16 cellular contexts compared by ENCODE assay signal in genomic region chr6:159093608-159094443, GRCh38. TPM values are rescaled to one million over a fixed set of nuclear protein-coding genes. Genes with fewer than 3 reads are reported as not detected.
DNase-seq lines count a peak whose midpoint lies in the region; ATAC-seq lines count a peak whose summit lies in the region.
"Had no signal": no experiment of that assay in that cellular context is flagged by ENCODE, and none has a peak within 500 bp of the region (broad histone marks: within the 10 kb centered on the region; RNA-seq: fewer than 3 reads in every experiment).

No MANE protein-coding gene starts in this region.

- no peak overlapping the region for H3K4me3 ChIP-seq in Karpas-422 (ENCODE audit: low read length)
- no peak overlapping the region for H3K4me3 ChIP-seq in neuronal stem cell (ENCODE audit: low read length in 2 of 2)
- H3K4me3 ChIP-seq: cardiac muscle cell, skin epidermis, upper lobe of right lung had no signal

- no peak overlapping the region for H4K91ac ChIP-seq in neuronal stem cell (ENCODE audit: low read depth, low read length, poor library complexity)

- no peaks in the 10 kb centered on the region for H3K36me3 ChIP-seq in Karpas-422 (ENCODE audit: insufficient read depth, low read length)
- H3K36me3 ChIP-seq in neuronal stem cell (replicated peaks in 1 of 2; ENCODE audit: control insufficient read depth in 2 of 2, insufficient read depth in 2 of 2, low read length in 2 of 2), result no peaks in the 10 kb centered on the region
- H3K36me3 ChIP-seq: cardiac muscle cell, upper lobe of right lung had no signal

- peak overlapping the region; percentile 76 for H3K18ac ChIP-seq in neuronal stem cell (ENCODE audit: low read length)

- no peaks in the 10 kb centered on the region for H3K9me3 ChIP-seq in Karpas-422 (ENCODE audit: low read length)
- no peaks in the 10 kb centered on the region for H3K9me3 ChIP-seq in neuronal stem cell (replicated peaks in 1 of 2; ENCODE audit: control insufficient read depth in 2 of 2, insufficient read depth in 1 of 2, low read depth in 1 of 2, low read length in 2 of 2)
- H3K9me3 ChIP-seq: upper lobe of right lung had no signal

- H3K36me3 Mint-ChIP-seq in activated CD4-positive, alpha-beta T cell treated with anti-CD3 and anti-CD28 coated beads, Interleukin-2, amount 10 ng/mL, durations not matched to agents 24 days and 14 days (ENCODE audit: low read depth), result peaks cover 5% of the 10 kb centered on the region
- H3K36me3 Mint-ChIP-seq in activated naive CD8-positive, alpha-beta T cell, result peaks cover 2% of the 10 kb centered on the region

- H3K79me2 ChIP-seq in Karpas-422 (ENCODE audit: low read length), result no peaks in the 10 kb centered on the region

- no peak overlapping the region for H4K8ac ChIP-seq in neuronal stem cell (ENCODE audit: low read depth, low read length)

- no peak for DNase-seq in activated CD4-positive, alpha-beta T cell treated with anti-CD3 and anti-CD28 coated beads, Interleukin-2, amount 10 ng/mL, durations not matched to agents 24 days and 14 days
- DNase-seq in activated CD4-positive, alpha-beta T cell treated with anti-CD3 and anti-CD28 coated beads for 1 hour, result no peak
- no peak for DNase-seq in Karpas-422
- no peak for DNase-seq in neuronal stem cell (ENCODE audit: low spot score)
- DNase-seq in AG08396 (ENCODE audit: low spot score), result no peak
- DNase-seq in NCI-H1048 (lab: John Stamatoyannopoulos, UW), result no peak
- DNase-seq: DMS53, erythroblast, NCI-H1105 treated with DMSO at 0.1 percent for 48 hours, T1000, upper lobe of right lung had no signal

- peaks cover 72% of the 10 kb centered on the region for H3K4me1 Mint-ChIP-seq in activated CD4-positive, alpha-beta T cell treated with anti-CD3 and anti-CD28 coated beads, Interleukin-2, amount 10 ng/mL, durations not matched to agents 24 days and 14 days
- peaks cover 85% of the 10 kb centered on the region for H3K4me1 Mint-ChIP-seq in activated naive CD8-positive, alpha-beta T cell (ENCODE audit: low read depth)

- no peak for ATAC-seq in GM18909 (IDR thresholded peaks at IDR 0.05; ENCODE audit: poor library complexity, unreplicated experiment)
- ATAC-seq: HCT116, upper lobe of right lung had no signal

- peak overlapping the region; percentile 80 for H3K4me3 Mint-ChIP-seq in activated CD4-positive, alpha-beta T cell treated with anti-CD3 and anti-CD28 coated beads, Interleukin-2, amount 10 ng/mL, durations not matched to agents 24 days and 14 days
- peak overlapping the region; percentile 70 for H3K4me3 Mint-ChIP-seq in activated naive CD8-positive, alpha-beta T cell

- no peaks in the 10 kb centered on the region for H4K20me1 ChIP-seq in Karpas-422 (ENCODE audit: insufficient read depth, low read depth, low read length)

- no peak overlapping the region; the same call in 1 of the 2 replicates for H2AFZ ChIP-seq in Karpas-422 (ENCODE audit: low read length)
- no peak overlapping the region for H2AFZ ChIP-seq in neuronal stem cell (ENCODE audit: low read length)

- no peak overlapping the region for H3K14ac ChIP-seq in neuronal stem cell (ENCODE audit: low read length)

- H3K9me2 ChIP-seq in Karpas-422 (replicated peaks; ENCODE audit: insufficient read depth, low read length), result no peaks in the 10 kb centered on the region

- peak overlapping the region; percentile 50 for H3K23ac ChIP-seq in neuronal stem cell (ENCODE audit: low read depth, low read length, poor library complexity)

- H3K4me1 ChIP-seq in Karpas-422 (ENCODE audit: low read length) (peaks cover 36% of the 10 kb centered on the region), neuronal stem cell (ENCODE audit: control insufficient read depth in 2 of 2, insufficient read depth in 1 of 2, low read depth in 1 of 2, low read length in 2 of 2) (peaks cover 0 to 2% of the 10 kb centered on the region in 2 donors)

- peak overlapping the region; percentile 57 for H2BK5ac ChIP-seq in neuronal stem cell (ENCODE audit: low read length)

- no peak overlapping the region for H2BK15ac ChIP-seq in neuronal stem cell (ENCODE audit: low read length)

- H3K27me3 ChIP-seq in Karpas-422 (ENCODE audit: low read length), result no peaks in the 10 kb centered on the region
- peaks cover 0 to 25% (median 0%) of the 10 kb centered on the region in 3 experiments for H3K27me3 ChIP-seq in neuronal stem cell (ENCODE audit: control insufficient read depth in 3 of 3, insufficient read depth in 3 of 3, low read depth in 1 of 3, low read length in 3 of 3)
- H3K27me3 ChIP-seq: cardiac muscle cell, upper lobe of right lung had no signal

- H3K27me3 Mint-ChIP-seq in activated CD4-positive, alpha-beta T cell treated with anti-CD3 and anti-CD28 coated beads, Interleukin-2, amount 10 ng/mL, durations not matched to agents 24 days and 14 days, result no peaks in the 10 kb centered on the region
- H3K27me3 Mint-ChIP-seq in activated naive CD8-positive, alpha-beta T cell, result no peaks in the 10 kb centered on the region

- peak overlapping the region; percentile 17; the same call in 1 of the 2 replicates for H3K9ac ChIP-seq in Karpas-422 (ENCODE audit: low read length)
- H3K9ac ChIP-seq in neuronal stem cell (ENCODE audit: low read depth, low read length, poor library complexity), result peak overlapping the region; percentile 37

- intact Hi-C loops in activated CD4-positive, alpha-beta T cell treated with anti-CD3 and anti-CD28 coated beads, Interleukin-2, amount 10 ng/mL, durations not matched to agents 24 days and 14 days (cut with micrococcal nuclease), result loop anchor here (1.0 kb wide), 1 partner anchor 35 kb away; no protein-coding TSS in a partner anchor

- no peak overlapping the region for H2BK120ac ChIP-seq in neuronal stem cell (ENCODE audit: low read depth, low read length)

- no peak overlapping the region for H3K27ac ChIP-seq in Karpas-422 (ENCODE audit: low read length)
- no peak overlapping the region for H3K27ac ChIP-seq in neuronal stem cell (replicated peaks; ENCODE audit: low read length)
- H3K27ac ChIP-seq: cardiac muscle cell, upper lobe of right lung had no signal

- peak overlapping the region; percentile 98 for H3K27ac Mint-ChIP-seq in activated CD4-positive, alpha-beta T cell treated with anti-CD3 and anti-CD28 coated beads, Interleukin-2, amount 10 ng/mL, durations not matched to agents 24 days and 14 days
- H3K27ac Mint-ChIP-seq in activated naive CD8-positive, alpha-beta T cell, result peak overlapping the region; percentile 97

- H3K9me3 Mint-ChIP-seq in activated CD4-positive, alpha-beta T cell treated with anti-CD3 and anti-CD28 coated beads, Interleukin-2, amount 10 ng/mL, durations not matched to agents 24 days and 14 days, result peaks cover 15% of the 10 kb centered on the region
- H3K9me3 Mint-ChIP-seq in activated naive CD8-positive, alpha-beta T cell (ENCODE audit: low read depth), result no peaks in the 10 kb centered on the region

- no peak overlapping the region for H2BK12ac ChIP-seq in neuronal stem cell (ENCODE audit: low read length)

- WGBS in neuronal stem cell (ENCODE audit: extremely low coverage in 2 of 2, insufficient read length in 2 of 2, insufficient replicate concordance in 1 of 2), 2 donors, result no CpG with 5 or more reads among the region's 32 CpGs

- no peak overlapping the region for H3K4ac ChIP-seq in neuronal stem cell (ENCODE audit: low read length)

- H3K4me2 ChIP-seq in Karpas-422 (ENCODE audit: low read depth, low read length, poor library complexity, severe bottlenecking) (peak overlapping the region; percentile 48), neuronal stem cell (ENCODE audit: insufficient read depth, low read length, poor library complexity, severe bottlenecking) (no peak overlapping the region)

- peak overlapping the region; percentile 88 for H2AK5ac ChIP-seq in neuronal stem cell (ENCODE audit: low read depth, low read length)

- H3K79me1 ChIP-seq in neuronal stem cell (ENCODE audit: low read depth, low read length), result no peaks in the 10 kb centered on the region

RNA-seq across cellular contexts. Expression of gene TAGAP, which starts 49.0 kb away (rescaled TPM):
- 183 and 187 TPM in 2 replicates for total RNA-seq in activated CD4-positive, alpha-beta T cell treated with anti-CD3 and anti-CD28 coated beads, Interleukin-2, amount 10 ng/mL, durations not matched to agents 24 days and 14 days
- total RNA-seq in Karpas-422 (2014; rRNA removed; shearing (Covaris generic); ENCODE audit: low replicate concordance), result 16.2 and 16.5 TPM in 2 replicates
- not detected for polyA plus RNA-seq in neuronal stem cell (2013, experiment 1 of 2)
- polyA plus RNA-seq in neuronal stem cell (2013, experiment 2 of 2), result not detected
- total RNA-seq: cardiac muscle cell had no signal
- polyA plus RNA-seq: cardiac muscle cell had no signal

Comparison
In these comparisons a context has a peak if more than half of its experiments do, and no peak if none do; other contexts are left out.
1. RNA of gene TAGAP, which starts 49.0 kb away (total RNA-seq): 183 to 187 TPM in activated CD4-positive, alpha-beta T cell treated with anti-CD3 and anti-CD28 coated beads, Interleukin-2, amount 10 ng/mL, durations not matched to agents 24 days and 14 days; 16.2 to 16.5 TPM in Karpas-422; every median in the first group is over 10 times any median in the second.